Comparison of ENCODE assay signal across 1 cellular context in genomic region chr19:1111641-1112253, GRCh38.
TF ChIP-seq lines count a peak whose summit lies in the region.

No MANE protein-coding gene starts in this region.

TF ChIP-seq in HCT116, 20 proteins besides CTCF, POLR2A, EP300 and RAD21 (continued from another document):
- TF ChIP-seq POLR2AphosphoS5 (IDR thresholded peaks at IDR 0.05; ENCODE audit: low read depth, low read length) (no peak), ZNF274 (IDR thresholded peaks at IDR 0.05; ENCODE audit: low read depth, low read length) (no peak), ELF1 (IDR thresholded peaks at IDR 0.05; ENCODE audit: borderline replicate concordance, low read depth) (no peak), EGR1 (IDR thresholded peaks at IDR 0.05; ENCODE audit: low read depth) (no peak)
